Comparison of ENCODE assay signal across 8 cellular contexts in the genomic region with DNA sequence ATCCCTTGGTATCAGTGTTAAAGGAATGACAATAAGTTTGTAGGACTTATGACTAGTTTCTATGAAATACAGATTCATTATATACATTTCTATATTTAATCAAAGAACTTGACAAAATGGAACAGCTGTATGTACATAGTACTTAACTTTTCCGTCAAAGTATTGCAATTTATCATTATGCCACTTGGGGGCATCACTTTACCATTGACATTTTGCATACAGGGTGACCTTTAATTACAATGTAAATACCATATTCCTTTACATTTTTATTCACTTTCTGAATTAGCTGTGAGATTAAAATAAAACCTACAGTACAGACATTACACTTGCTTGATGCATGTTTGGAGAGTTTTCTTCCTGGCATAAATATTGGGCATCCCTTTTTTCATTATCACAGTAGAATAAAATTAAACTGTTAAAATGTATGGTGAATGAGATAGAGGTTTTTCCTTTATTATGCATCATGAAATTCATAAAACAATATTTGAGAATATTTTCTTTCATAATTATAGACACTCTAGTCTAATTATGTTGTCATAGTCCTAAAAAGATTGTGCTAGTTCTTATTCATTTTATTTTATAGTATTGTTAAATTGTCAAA. TPM values are rescaled to one million over a fixed set of nuclear protein-coding genes. Genes with fewer than 3 reads are reported as not detected.
A peak's percentile ranks its signal among the peaks of the same experiment; 100 is the strongest.
DNase-seq lines count a peak whose midpoint lies in the region; FAIRE-seq and TF ChIP-seq lines count a peak whose summit lies in the region.

No MANE protein-coding gene starts in this region.

- TF ChIP-seq CTCF in C4-2B (conservative IDR thresholded peaks at IDR 0.05) (peak; percentile 91), LNCAP (IDR thresholded peaks at IDR 0.05) (peak; percentile 80), fibroblast of pulmonary artery (IDR thresholded peaks at IDR 0.05; ENCODE audit: low read length, missing control alignments) (peak; percentile 67), retinal pigment epithelial cell (conservative IDR thresholded peaks at IDR 0.05; ENCODE audit: low read depth, low read length) (peak; percentile 57), lower leg skin (IDR thresholded peaks at IDR 0.05) (no peak)

- DNase-seq in GM12891 (ENCODE audit: insufficient read length, low spot score), result no peak
- peak; percentile 2 for DNase-seq in SKM-1 (lab: John Stamatoyannopoulos, UW; ENCODE audit: unreplicated experiment)
- peak; percentile 75 for DNase-seq in fibroblast of pulmonary artery (ENCODE audit: low read depth)
- no peak for DNase-seq in retinal pigment epithelial cell (ENCODE audit: low read depth)
- no peak for DNase-seq in lower leg skin (ENCODE audit: low spot score in 2 of 2)
- DNase-seq in activated CD8-positive, alpha-beta memory T cell treated with anti-CD3 and anti-CD28 coated beads, Interleukin-2, amount 50 U/mL, for 48 hours, result no peak

- H3K4me3 ChIP-seq in fibroblast of pulmonary artery (replicated peaks; ENCODE audit: low read depth, low read length) (no peak overlapping the region), retinal pigment epithelial cell (ENCODE audit: low read length) (no peak overlapping the region), lower leg skin (ENCODE audit: low read depth, poor library complexity, severe bottlenecking) (no peak overlapping the region)

- TF ChIP-seq POLR2A in GM12891 (IDR thresholded peaks at IDR 0.05; ENCODE audit: low read depth, low read length) (no peak), lower leg skin (IDR thresholded peaks at IDR 0.05) (no peak)

- intact Hi-C loops in lower leg skin (cut with DNase I; ENCODE audit: low total_unique reads), result no loop called here

- WGBS in lower leg skin, 2 donors, result 31 to 38% methylated on average over 1 of the region's 1 CpG

- peak; percentile 78 for FAIRE-seq in GM12891 (lab: Jason Lieb, UNC)

- H3K27ac ChIP-seq in C4-2B, result no peak overlapping the region

TF ChIP-seq in GM12891, 5 proteins besides CTCF, POLR2A, EP300 and RAD21:
- TF ChIP-seq PAX5 (IDR thresholded peaks at IDR 0.05; ENCODE audit: insufficient read depth, low read length, severe bottlenecking) (no peak), POU2F2 (IDR thresholded peaks at IDR 0.05; ENCODE audit: low read depth, low read length) (no peak), SPI1 (IDR thresholded peaks at IDR 0.05; ENCODE audit: low read depth, low read length) (no peak)

RNA-seq across cellular contexts. Expression of gene NEK11, which starts 6.9 kb away (rescaled TPM):
- polyA plus RNA-seq in GM12891 (2012; ENCODE audit: low read depth, missing spikeins), result 0.45 TPM
- 10 to 100 TPM in 1 of 4 donors, 1 to 10 TPM in 3; 3.3 to 17.3 (median 6.6) TPM for total RNA-seq in lower leg skin

RNA-seq across cellular contexts. Expression of gene ASTE1, which starts 7.0 kb away (rescaled TPM):
- 3.8 TPM for polyA plus RNA-seq in GM12891 (2012; ENCODE audit: low read depth, missing spikeins)
- total RNA-seq in lower leg skin, result 1 to 10 TPM; 5.0 to 9.0 (median 7.6) TPM

Comparison
In these comparisons a context has a peak if more than half of its experiments do, and no peak if none do; other contexts are left out.
1. CTCF ChIP-seq: peak in C4-2B (single experiment), LNCAP (single experiment), fibroblast of pulmonary artery (single experiment) and retinal pigment epithelial cell (single experiment); none in lower leg skin (0 of 3).
2. DNase-seq: peak in SKM-1 (single experiment) and fibroblast of pulmonary artery (single experiment); none in GM12891 (single experiment), retinal pigment epithelial cell (single experiment), lower leg skin (0 of 2) and activated CD8-positive, alpha-beta memory T cell treated with anti-CD3 and anti-CD28 coated beads, Interleukin-2, amount 50 U/mL, for 48 hours (single experiment).